1 cellular context compared by ENCODE assay signal in genomic region chr1:9715536-9716226, GRCh38.
TF ChIP-seq lines count a peak whose summit lies in the region.

No MANE protein-coding gene starts in this region.

TF ChIP-seq in K562, 482 proteins besides CTCF, POLR2A, EP300 and RAD21 (continued from another document):
- TF ChIP-seq MLLT1 (IDR thresholded peaks at IDR 0.05) (peak in 1 of 2 experiments; percentile 54; a peak in 1 of 4 replicates), BRF1 (IDR thresholded peaks at IDR 0.05; ENCODE audit: borderline replicate concordance, extremely low read depth, insufficient read length) (no peak), BACH1 (tag; IDR thresholded peaks at IDR 0.05) (no peak), ZBTB33 (CRISPR knock-in tag; IDR thresholded peaks at IDR 0.05) (peak; percentile 67), ZNF263 (CRISPR knock-in tag; IDR thresholded peaks at IDR 0.05; ENCODE audit: borderline replicate concordance) (peak; percentile 30; the same call in 1 of the 2 replicates), ZNF512 (tag; IDR thresholded peaks at IDR 0.05) (no peak), ZNF76 (CRISPR knock-in tag; IDR thresholded peaks at IDR 0.05; ENCODE audit: borderline replicate concordance) (no peak)
